In genomic region chr3:12136371-12136770, GRCh38 we compare ENCODE assay signal across 36 cellular contexts. TPM values are rescaled to one million over a fixed set of nuclear protein-coding genes. Genes with fewer than 3 reads are reported as not detected.
"Had no signal": no experiment of that assay in that cellular context is flagged by ENCODE, and none has a peak within 500 bp of the region (broad histone marks: within the 10 kb centered on the region; RNA-seq: fewer than 3 reads in every experiment).

No MANE protein-coding gene starts in this region.

- H3K4me2 ChIP-seq: KMS-11 had no signal

- H3K4me3 ChIP-seq: MG63 had no signal

- H3K27me3 ChIP-seq: MG63 had no signal

- H3K9me3 ChIP-seq: MG63 had no signal

- H3K27ac ChIP-seq: KMS-11 had no signal

- DNase-seq: Karpas-422, Kasumi-1, KG1, MG63, MM.1S, MV-4-11, NCI-H1048, NCI-H1092, NCI-H1092 treated with DMSO at 0.1 percent for 48 hours, NCI-H1105, NCI-H1105 treated with DMSO at 0.1 percent for 48 hours, NCI-H1417, NCI-H1417 treated with DMSO at 0.1 percent for 48 hours, NCI-H1436, NCI-H1436 treated with DMSO at 0.1 percent for 48 hours, NCI-H146, NCI-H1694, NCI-H1694 treated with DMSO at 0.1 percent for 48 hours, NCI-H187, NCI-H187 treated with DMSO at 0.1 percent for 48 hours, NCI-H1930, NCI-H2029, NCI-H2029 treated with DMSO at 0.1 percent for 48 hours, NCI-H2081, NCI-H2081 treated with DMSO at 0.1 percent for 48 hours, NCI-H2107, NCI-H2171, NCI-H2171 treated with DMSO at 0.1 percent for 48 hours, NCI-H2227 treated with DMSO at 0.1 percent for 48 hours, NCI-H226, NCI-H345, NCI-H446, NCI-H446 treated with DMSO at 0.1 percent for 48 hours, NCI-H510A had no signal

- H3K36me3 ChIP-seq: MG63 had no signal

- H3K9ac ChIP-seq: KMS-11 had no signal

RNA-seq across cellular contexts. Expression of gene TIMP4, which starts 22.3 kb away (rescaled TPM):
- total RNA-seq: MCF 10A had no signal
